Comparison of ENCODE assay signal across 8 cellular contexts in the genomic region with DNA sequence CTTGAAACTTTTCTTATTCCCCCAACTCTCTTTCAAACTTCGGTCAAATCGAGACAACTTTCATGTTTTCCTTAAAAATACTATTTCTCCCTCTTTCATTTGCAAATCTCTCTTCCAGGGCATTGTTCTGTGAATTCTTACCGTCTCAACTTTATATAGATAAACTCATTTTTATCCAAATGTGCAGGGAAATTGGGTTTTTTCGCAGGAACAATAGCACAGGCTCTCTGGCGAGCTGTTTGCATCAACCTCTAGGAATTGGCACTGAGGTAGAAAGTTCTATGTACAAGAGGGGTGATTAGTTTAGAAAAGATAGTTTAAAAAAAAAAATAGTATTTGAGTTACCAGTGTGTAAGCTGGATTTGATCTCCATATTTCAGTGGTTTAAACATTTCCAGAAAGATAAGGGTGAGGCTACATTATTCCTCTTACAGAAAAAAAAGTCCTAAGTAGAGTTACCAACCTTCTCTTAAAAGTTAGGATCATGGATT.
DNase-seq lines count a peak whose midpoint lies in the region; ATAC-seq and TF ChIP-seq lines count a peak whose summit lies in the region.

No MANE protein-coding gene starts in this region.

- no peaks in the 10 kb centered on the region for H3K27me3 Mint-ChIP-seq in CD4-positive, CD25-positive, alpha-beta regulatory T cell
- no peaks in the 10 kb centered on the region for H3K27me3 Mint-ChIP-seq in naive thymus-derived CD8-positive, alpha-beta T cell

- H3K4me1 Mint-ChIP-seq in CD4-positive, CD25-positive, alpha-beta regulatory T cell, result peaks cover 15 to 40% (median 29%) of the 10 kb centered on the region in 4 donors
- peaks cover 12 to 41% (median 34%) of the 10 kb centered on the region in 4 donors for H3K4me1 Mint-ChIP-seq in naive thymus-derived CD8-positive, alpha-beta T cell

- POLR2A ChIA-PET in naive thymus-derived CD8-positive, alpha-beta T cell (lab: Charles Lee), result interaction anchor here (0.8 to 7.2 kb wide), 28 partner anchors 8 to 1658 kb away, joined by 3 to 669 read pairs (median 24); a partner anchor contains a TSS

- DNase-seq in CD4-positive, CD25-positive, alpha-beta regulatory T cell, result peak in 1 of 3 donors; percentile 67
- no peak for DNase-seq in MG63
- peak; percentile 36 to 45 for DNase-seq in cardiac fibroblast (ENCODE audit: low read depth in 2 of 2)
- no peak for DNase-seq in naive thymus-derived CD8-positive, alpha-beta T cell
- DNase-seq in GM19240 (ENCODE audit: insufficient read length, low spot score), result no peak
- no peak for DNase-seq in T1000 (lab: John Stamatoyannopoulos, UW)
- no peak for DNase-seq in GM20000 (ENCODE audit: low spot score)

- peak overlapping the region; percentile 95 for H3K27ac ChIP-seq in CD4-positive, CD25-positive, alpha-beta regulatory T cell (ENCODE audit: insufficient read depth, low read length, poor library complexity, severe bottlenecking)

- peak overlapping the region; percentile 96 to 99 (median 98) for H3K27ac Mint-ChIP-seq in CD4-positive, CD25-positive, alpha-beta regulatory T cell
- peak overlapping the region; percentile 95 to 100 (median 97) for H3K27ac Mint-ChIP-seq in naive thymus-derived CD8-positive, alpha-beta T cell

- peaks cover 31% of the 10 kb centered on the region for H3K4me1 ChIP-seq in CD4-positive, CD25-positive, alpha-beta regulatory T cell (ENCODE audit: control insufficient read depth, insufficient read depth, low read length, poor library complexity, severe bottlenecking)

- peaks cover 3% of the 10 kb centered on the region for H3K36me3 Mint-ChIP-seq in CD4-positive, CD25-positive, alpha-beta regulatory T cell
- H3K36me3 Mint-ChIP-seq in naive thymus-derived CD8-positive, alpha-beta T cell, result peaks cover 0 to 2% (median under 1%) of the 10 kb centered on the region in 3 donors

- no peaks in the 10 kb centered on the region for H3K9me3 ChIP-seq in CD4-positive, CD25-positive, alpha-beta regulatory T cell (ENCODE audit: control insufficient read depth in 2 of 2, low read length in 2 of 2)
- H3K9me3 ChIP-seq in MG63, result no peaks in the 10 kb centered on the region

- no peak for ATAC-seq in CD4-positive, CD25-positive, alpha-beta regulatory T cell (ENCODE audit: low read depth in 2 of 2)
- ATAC-seq in naive thymus-derived CD8-positive, alpha-beta T cell, result no peak
- ATAC-seq in HG02885 (IDR thresholded peaks at IDR 0.05; ENCODE audit: poor library complexity, unreplicated experiment), result no peak

- no peaks in the 10 kb centered on the region for H3K36me3 ChIP-seq in CD4-positive, CD25-positive, alpha-beta regulatory T cell (ENCODE audit: control insufficient read depth, insufficient read depth, low read length)
- no peaks in the 10 kb centered on the region for H3K36me3 ChIP-seq in MG63

- H3K9me3 Mint-ChIP-seq in CD4-positive, CD25-positive, alpha-beta regulatory T cell, result peaks cover 0 to 1% (median 0%) of the 10 kb centered on the region in 7 donors
- peaks cover 0 to 5% (median 0%) of the 10 kb centered on the region in 9 donors for H3K9me3 Mint-ChIP-seq in naive thymus-derived CD8-positive, alpha-beta T cell

- TF ChIP-seq CTCF in cardiac fibroblast (IDR thresholded peaks at IDR 0.05; ENCODE audit: low read depth, low read length) (no peak), GM20000 (IDR thresholded peaks at IDR 0.05; ENCODE audit: extremely low read depth, missing control alignments) (no peak)

- peak overlapping the region; percentile 94 for H3K4me3 ChIP-seq in CD4-positive, CD25-positive, alpha-beta regulatory T cell (ENCODE audit: low read depth, low read length)
- H3K4me3 ChIP-seq in MG63, result peak overlapping the region; percentile 51
- H3K4me3 ChIP-seq in cardiac fibroblast (replicated peaks in 1 of 2; ENCODE audit: low read depth in 2 of 2, low read length in 2 of 2), result peak overlapping the region; percentile 52 to 58

- no peaks in the 10 kb centered on the region for H3K27me3 ChIP-seq in CD4-positive, CD25-positive, alpha-beta regulatory T cell (ENCODE audit: control insufficient read depth, insufficient read depth, low read length)
- no peaks in the 10 kb centered on the region for H3K27me3 ChIP-seq in MG63

- H3K4me3 Mint-ChIP-seq in CD4-positive, CD25-positive, alpha-beta regulatory T cell, result peak overlapping the region; percentile 90 to 98 (median 96)
- peak overlapping the region; percentile 91 to 99 (median 95) for H3K4me3 Mint-ChIP-seq in naive thymus-derived CD8-positive, alpha-beta T cell

Comparison
In these comparisons a context has a peak if more than half of its experiments do, and no peak if none do; other contexts are left out.
1. DNase-seq: peak in cardiac fibroblast (2 of 2); none in MG63 (single experiment), naive thymus-derived CD8-positive, alpha-beta T cell (0 of 10), GM19240 (single experiment), T1000 (single experiment) and GM20000 (single experiment).
2. Peak in every context shown above with its lines, with median percentiles within 50 percentile points of each other: H3K4me3 ChIP-seq.